In genomic region chr2:170928036-170928823, GRCh38 we compare ENCODE assay signal across 8 cellular contexts.
DNase-seq lines count a peak whose midpoint lies in the region; ATAC-seq lines count a peak whose summit lies in the region.

No MANE protein-coding gene starts in this region.

- H3K4me3 ChIP-seq in adipocyte (ENCODE audit: low read length) = peak overlapping the region; percentile 79
- peak overlapping the region; percentile 43 for H3K4me3 ChIP-seq in iPS-18c (ENCODE audit: insufficient read depth, low read depth, low read length)

- peaks cover 22% of the 10 kb centered on the region for H3K4me1 ChIP-seq in adipocyte (ENCODE audit: control insufficient read depth, insufficient read depth, low read length)

- DNase-seq in activated CD8-positive, alpha-beta memory T cell treated with anti-CD3 and anti-CD28 coated beads for 24 hours = peak; percentile 61
- no peak for DNase-seq in activated CD8-positive, alpha-beta memory T cell treated with anti-CD3 and anti-CD28 coated beads, Interleukin-2, amount 50 U/mL, for 48 hours
- DNase-seq in NCI-H2029 (lab: John Stamatoyannopoulos, UW) (peak; percentile 71), adipocyte (ENCODE audit: low read depth) (no peak)
- peak; percentile 29 for DNase-seq in stimulated activated CD8-positive, alpha-beta memory T cell treated with anti-CD3 and anti-CD28 coated beads, Interleukin-4, amount 100 ng/mL, for 48 hours

- no peaks in the 10 kb centered on the region for H3K36me3 ChIP-seq in adipocyte (ENCODE audit: control insufficient read depth, insufficient read depth, low read length, severe bottlenecking)

- ATAC-seq in GM19455 (IDR thresholded peaks at IDR 0.05; ENCODE audit: unreplicated experiment) (no peak), GM21381 (IDR thresholded peaks at IDR 0.05; ENCODE audit: unreplicated experiment) (no peak)

- H3K27me3 ChIP-seq in adipocyte (replicated peaks; ENCODE audit: control insufficient read depth, insufficient read depth, low read length) = no peaks in the 10 kb centered on the region

- H3K9ac ChIP-seq in adipocyte (ENCODE audit: low read length) = peak overlapping the region; percentile 82

- H3K9me3 ChIP-seq in adipocyte (ENCODE audit: control insufficient read depth, low read length) = no peaks in the 10 kb centered on the region
- peaks cover 4% of the 10 kb centered on the region for H3K9me3 ChIP-seq in iPS-18c (ENCODE audit: control insufficient read depth, insufficient read depth, low read length)

Comparison
In these comparisons a context has a peak if more than half of its experiments do, and no peak if none do; other contexts are left out.
1. DNase-seq: peak in activated CD8-positive, alpha-beta memory T cell treated with anti-CD3 and anti-CD28 coated beads for 24 hours (single experiment), NCI-H2029 (single experiment) and stimulated activated CD8-positive, alpha-beta memory T cell treated with anti-CD3 and anti-CD28 coated beads, Interleukin-4, amount 100 ng/mL, for 48 hours (single experiment); none in activated CD8-positive, alpha-beta memory T cell treated with anti-CD3 and anti-CD28 coated beads, Interleukin-2, amount 50 U/mL, for 48 hours (single experiment) and adipocyte (single experiment).